8 cellular contexts compared by ENCODE assay signal in genomic region chr7:66996444-66997191, GRCh38. TPM values are rescaled to one million over a fixed set of nuclear protein-coding genes. Genes with fewer than 3 reads are reported as not detected.
DNase-seq lines count a peak whose midpoint lies in the region; ATAC-seq and TF ChIP-seq lines count a peak whose summit lies in the region.
"Not testable (repeated sequence)": the region's sequence is repeated elsewhere in the genome, so short reads cannot be mapped to it uniquely, and the experiment has no call there.

Gene TYW1, plus strand, starts transcription at chr7:66996833. Its CDS starts 146 bp downstream, at chr7:66996979.

- H3K27ac ChIP-seq in cardiac muscle cell = peak within 1 kb of the TSS; percentile 84
- H3K27ac ChIP-seq in parathyroid adenoma = peak within 1 kb of the TSS; percentile 80
- peak within 1 kb of the TSS; percentile 92 to 99 (median 98) for H3K27ac ChIP-seq in tibial nerve

- WGBS in tibial nerve, 2 donors = 0 to 1% methylated on average over 37 to 43 of the region's 44 CpGs

- peak; percentile 17 to 61 for TF ChIP-seq POLR2A in tibial nerve (IDR thresholded peaks at IDR 0.05)

- not testable (repeated sequence) for H3K4me1 ChIP-seq in adipocyte (ENCODE audit: control insufficient read depth, insufficient read depth, low read length); cardiac muscle cell (ENCODE audit: low read depth); parathyroid adenoma
- H3K4me1 ChIP-seq in tibial nerve = peaks cover 4 to 35% (median 14%) of the 10 kb centered on the region in 4 donors

- peak within 1 kb of the TSS; percentile 85 for H2AFZ ChIP-seq in parathyroid adenoma

- H3K27me3 ChIP-seq in adipocyte (replicated peaks; ENCODE audit: control insufficient read depth, insufficient read depth, low read length); cardiac muscle cell; parathyroid adenoma (ENCODE audit: control insufficient read depth, insufficient read depth, low read length); tibial nerve: not testable (repeated sequence)

- H3K4me2 ChIP-seq in parathyroid adenoma (ENCODE audit: low read length) = peak within 1 kb of the TSS; percentile 78

- not testable (repeated sequence) for H3K79me2 ChIP-seq in parathyroid adenoma

- peak; percentile 90 for ATAC-seq in HG02798 (IDR thresholded peaks at IDR 0.05; ENCODE audit: poor library complexity, unreplicated experiment)

- H3K4me3 ChIP-seq in GM12865 (ENCODE audit: low read depth, low read length) (peak within 1 kb of the TSS; percentile 97), adipocyte (ENCODE audit: low read length) (peak within 1 kb of the TSS; percentile 93), cardiac muscle cell (peak within 1 kb of the TSS; percentile 71), parathyroid adenoma (ENCODE audit: low read depth, low read length) (peak within 1 kb of the TSS; percentile 66), tibial nerve (peak within 1 kb of the TSS; percentile 54 to 92 (median 77))

- peak; percentile 53 to 61 for TF ChIP-seq EP300 in tibial nerve (IDR thresholded peaks at IDR 0.05)

- H3K36me3 ChIP-seq in adipocyte (ENCODE audit: control insufficient read depth, insufficient read depth, low read length, severe bottlenecking) (peaks cover 19% of the 10 kb centered on the region), cardiac muscle cell (peaks cover 16% of the 10 kb centered on the region), tibial nerve (peaks cover 2 to 38% (median 12%) of the 10 kb centered on the region in 3 donors)
- not testable (repeated sequence) for H3K36me3 ChIP-seq in parathyroid adenoma (ENCODE audit: control insufficient read depth, insufficient read depth, low read length)

- H3K9me3 ChIP-seq in adipocyte (ENCODE audit: control insufficient read depth, low read length); cardiac muscle cell (ENCODE audit: low read depth); parathyroid adenoma (ENCODE audit: control insufficient read depth, low read length); tibial nerve: not testable (repeated sequence)

- DNase-seq in GM12865 (ENCODE audit: low read depth) (peak; percentile 98), NCI-H1436 (lab: John Stamatoyannopoulos, UW) (peak; percentile 97), T follicular helper cell (ENCODE audit: low read depth) (peak; percentile 97), adipocyte (ENCODE audit: low read depth) (peak; percentile 99), cardiac muscle cell (ENCODE audit: low read depth in 1 of 2, low spot score in 1 of 2) (peak; percentile 97 to 98), tibial nerve (ENCODE audit: low spot score in 2 of 2) (peak; percentile 99 to 100)

- TF ChIP-seq CTCF in GM12865 (IDR thresholded peaks at IDR 0.05; ENCODE audit: insufficient read depth, low read depth, low read length, missing control alignments); cardiac muscle cell (IDR thresholded peaks at IDR 0.05; ENCODE audit: low read depth, low read length); parathyroid adenoma (IDR thresholded peaks at IDR 0.05): not testable (repeated sequence)
- peak in 1 of 5 experiments; percentile 24 for TF ChIP-seq CTCF in tibial nerve (IDR thresholded peaks at IDR 0.05)

- H3K9ac ChIP-seq in adipocyte (ENCODE audit: low read length) (peak within 1 kb of the TSS; percentile 91), parathyroid adenoma (peak within 1 kb of the TSS; percentile 31)

RNA-seq across cellular contexts. Expression of gene TYW1, which starts in this region (rescaled TPM):
- total RNA-seq in cardiac muscle cell (13.1 and 15.8 TPM in 2 replicates), tibial nerve (10 to 100 TPM; 18.6 to 53.1 (median 28.3) TPM)
- 14.4 and 18.1 TPM in 2 replicates for polyA plus RNA-seq in cardiac muscle cell

Comparison
In these comparisons a context has a peak if more than half of its experiments do, and no peak if none do; other contexts are left out.
1. Peak in every context shown above with its lines: DNase-seq, ATAC-seq, H3K4me3 ChIP-seq and H3K27ac ChIP-seq.